28 cellular contexts compared by ENCODE assay signal in genomic region chr21:42847051-42847707, GRCh38. TPM values are rescaled to one million over a fixed set of nuclear protein-coding genes. Genes with fewer than 3 reads are reported as not detected.
A peak's percentile ranks its signal among the peaks of the same experiment; 100 is the strongest.
DNase-seq lines count a peak whose midpoint lies in the region; ATAC-seq, FAIRE-seq and TF ChIP-seq lines count a peak whose summit lies in the region.
"Had no signal": no experiment of that assay in that cellular context is flagged by ENCODE, and none has a peak within 500 bp of the region (broad histone marks: within the 10 kb centered on the region; RNA-seq: fewer than 3 reads in every experiment).

No MANE protein-coding gene starts in this region.

- no peaks in the 10 kb centered on the region for H3K9me3 Mint-ChIP-seq in activated naive CD8-positive, alpha-beta T cell treated with anti-CD3 and anti-CD28 coated beads, Interleukin-2, amount 10 ng/mL, durations not matched to agents 7 days and 5 days
- H3K9me3 Mint-ChIP-seq in activated naive CD8-positive, alpha-beta T cell treated with anti-CD3 and anti-CD28 coated beads for 36 hours: no peaks in the 10 kb centered on the region
- H3K9me3 Mint-ChIP-seq in H9: no peaks in the 10 kb centered on the region
- H3K9me3 Mint-ChIP-seq: activated naive CD4-positive, alpha-beta T cell treated with anti-CD3 and anti-CD28 coated beads for 36 hours had no signal

- no peaks in the 10 kb centered on the region for H3K9me3 ChIP-seq in H9 (ENCODE audit: control insufficient read depth, low read depth, low read length)
- no peaks in the 10 kb centered on the region for H3K9me3 ChIP-seq in H1 (ENCODE audit: insufficient read depth in 2 of 2, low read depth in 1 of 2, low read length in 1 of 2)
- H3K9me3 ChIP-seq: esophagus squamous epithelium, HAP-1, psoas muscle had no signal

- H4K20me1 ChIP-seq in H9 (ENCODE audit: control insufficient read depth, insufficient read depth, insufficient read length) (no peaks in the 10 kb centered on the region), H1 (replicated peaks in 1 of 2; ENCODE audit: control insufficient read depth in 1 of 2, insufficient read depth in 2 of 2, low read length in 2 of 2) (peaks cover 19 to 39% of the 10 kb centered on the region in 2 experiments)

- H3K4ac ChIP-seq in H9 (ENCODE audit: low read depth, low read length): no peak overlapping the region
- H3K4ac ChIP-seq in H1 (replicated peaks; ENCODE audit: insufficient read length, low read depth, low read length): no peak overlapping the region

- no peak overlapping the region for H3K4me3 ChIP-seq in H1 (ENCODE audit: extremely low read depth in 1 of 4, insufficient read depth in 2 of 4, low read depth in 3 of 4, low read length in 4 of 4)
- H3K4me3 ChIP-seq: esophagus squamous epithelium, GM12878, HAP-1, lung, psoas muscle, SK-N-MC had no signal

- H2AK5ac ChIP-seq in H9 (ENCODE audit: insufficient read length, low read length) (no peak overlapping the region), H1 (ENCODE audit: low read depth, low read length) (no peak overlapping the region)

- H3K27ac ChIP-seq in H9 (ENCODE audit: insufficient read length, low read depth, low read length): no peak overlapping the region
- no peak overlapping the region for H3K27ac ChIP-seq in H1 (ENCODE audit: low read depth, low read length)
- H3K27ac ChIP-seq: esophagus squamous epithelium, HL-60, psoas muscle, SK-N-MC had no signal

- H3K4me1 ChIP-seq in H9 (ENCODE audit: insufficient read depth, low read length): no peaks in the 10 kb centered on the region
- no peaks in the 10 kb centered on the region for H3K4me1 ChIP-seq in H1 (replicated peaks in 1 of 4; ENCODE audit: control insufficient read depth in 3 of 4, insufficient read depth in 4 of 4, low read length in 3 of 4)
- H3K4me1 ChIP-seq: HAP-1 had no signal

- H3K79me2 ChIP-seq in H9 (ENCODE audit: insufficient read depth, low read length) (peaks cover 6% of the 10 kb centered on the region), H1 (ENCODE audit: control insufficient read depth in 1 of 2, insufficient read depth in 2 of 2, low read length in 2 of 2) (peaks cover 0 to 46% of the 10 kb centered on the region in 2 experiments; a peak in 2 of 4 replicates)

- peaks cover 17% of the 10 kb centered on the region for H3K36me3 Mint-ChIP-seq in activated naive CD8-positive, alpha-beta T cell treated with anti-CD3 and anti-CD28 coated beads, Interleukin-2, amount 10 ng/mL, durations not matched to agents 7 days and 5 days
- H3K36me3 Mint-ChIP-seq in activated naive CD8-positive, alpha-beta T cell treated with anti-CD3 and anti-CD28 coated beads for 36 hours: peaks cover 49% of the 10 kb centered on the region
- peaks cover 59 to 92% (median 87%) of the 10 kb centered on the region in 3 experiments for H3K36me3 Mint-ChIP-seq in H9 (ENCODE audit: insufficient read depth in 1 of 3, low read depth in 3 of 3)

- H2BK120ac ChIP-seq in H9 (ENCODE audit: low read depth, low read length, poor library complexity, severe bottlenecking) (no peak overlapping the region), H1 (replicated peaks; ENCODE audit: low read depth, low read length) (no peak overlapping the region)

- no CpG with 5 or more reads among the region's 18 CpGs for WGBS in H9 (ENCODE audit: extremely low coverage, insufficient read length, low lambda C conversion rate)
- WGBS in H1 (ENCODE audit: extremely low coverage in 1 of 2, insufficient coverage in 1 of 2, insufficient read length in 1 of 2, insufficient replicate concordance in 2 of 2, low coverage in 1 of 2, low lambda C conversion rate in 2 of 2, missing lambda C conversion rate in 1 of 2), 2 experiments: 90% methylated on average over 18 of the region's 18 CpGs; no CpG with 5 or more reads in 1 of the 2 experiments

- peaks cover 6% of the 10 kb centered on the region for H3K4me1 Mint-ChIP-seq in activated naive CD8-positive, alpha-beta T cell treated with anti-CD3 and anti-CD28 coated beads, Interleukin-2, amount 10 ng/mL, durations not matched to agents 7 days and 5 days
- H3K4me1 Mint-ChIP-seq in activated naive CD8-positive, alpha-beta T cell treated with anti-CD3 and anti-CD28 coated beads for 36 hours: peaks cover 7% of the 10 kb centered on the region
- H3K4me1 Mint-ChIP-seq in H9: no peaks in the 10 kb centered on the region

- H3K27ac Mint-ChIP-seq in activated naive CD8-positive, alpha-beta T cell treated with anti-CD3 and anti-CD28 coated beads, Interleukin-2, amount 10 ng/mL, durations not matched to agents 7 days and 5 days: no peak overlapping the region
- H3K27ac Mint-ChIP-seq in activated naive CD8-positive, alpha-beta T cell treated with anti-CD3 and anti-CD28 coated beads for 36 hours: no peak overlapping the region
- H3K27ac Mint-ChIP-seq in H9: peak overlapping the region in 1 of 3 experiments; percentile 83; a peak in 1 of 7 replicates
- H3K27ac Mint-ChIP-seq: activated naive CD4-positive, alpha-beta T cell treated with anti-CD3 and anti-CD28 coated beads for 36 hours had no signal

- peaks cover 8% of the 10 kb centered on the region for H3K79me1 ChIP-seq in H9 (ENCODE audit: insufficient read depth, low read depth, low read length, poor library complexity, severe bottlenecking)
- peaks cover 14% of the 10 kb centered on the region; the same call in 1 of the 2 replicates for H3K79me1 ChIP-seq in H1 (ENCODE audit: low read depth, low read length)

- no peak overlapping the region for H2BK5ac ChIP-seq in H9 (ENCODE audit: insufficient read length, low read length)
- no peak overlapping the region for H2BK5ac ChIP-seq in H1 (ENCODE audit: low read depth, low read length)

- no peaks in the 10 kb centered on the region for H3K23me2 ChIP-seq in H9 (ENCODE audit: insufficient read length, low read depth, low read length, poor library complexity, severe bottlenecking)
- H3K23me2 ChIP-seq in H1 (ENCODE audit: low read depth, low read length): no peaks in the 10 kb centered on the region

- H3K4me3 Mint-ChIP-seq in activated naive CD8-positive, alpha-beta T cell treated with anti-CD3 and anti-CD28 coated beads, Interleukin-2, amount 10 ng/mL, durations not matched to agents 7 days and 5 days: no peak overlapping the region
- H3K4me3 Mint-ChIP-seq in activated naive CD8-positive, alpha-beta T cell treated with anti-CD3 and anti-CD28 coated beads for 36 hours: no peak overlapping the region
- no peak overlapping the region for H3K4me3 Mint-ChIP-seq in H9
- H3K4me3 Mint-ChIP-seq: activated naive CD4-positive, alpha-beta T cell treated with anti-CD3 and anti-CD28 coated beads for 36 hours had no signal

- POLR2A ChIA-PET in activated naive CD8-positive, alpha-beta T cell treated with anti-CD3 and anti-CD28 coated beads, Interleukin-2, amount 10 ng/mL, durations not matched to agents 7 days and 5 days (lab: Charles Lee): no interaction called here
- POLR2A ChIA-PET in H1 (lab: Charles Lee; ENCODE audit: partially characterized antibody): no interaction called here

- H4K5ac ChIP-seq in H9 (ENCODE audit: insufficient read length, low read depth, low read length) (no peak overlapping the region), H1 (ENCODE audit: insufficient read length, low read depth, low read length) (no peak overlapping the region)

- intact Hi-C loops in sciatic nerve (cut with DNase I): no loop called here

- H2BK20ac ChIP-seq in H9 (ENCODE audit: low read depth, low read length, poor library complexity, severe bottlenecking) (no peak overlapping the region), H1 (ENCODE audit: low read length) (no peak overlapping the region)

- H3K9ac ChIP-seq in H9 (ENCODE audit: extremely low read depth, insufficient read length, low read length) (no peak overlapping the region), H1 (replicated peaks in 1 of 4; ENCODE audit: extremely low read depth in 1 of 4, low read depth in 3 of 4, low read length in 3 of 4) (no peak overlapping the region; a peak in 1 of 7 replicates)

- H4K91ac ChIP-seq in H9 (ENCODE audit: insufficient read length, low read depth, low read length) (no peak overlapping the region), H1 (replicated peaks; ENCODE audit: insufficient read length, low read length) (no peak overlapping the region)

- CTCF ChIA-PET in H1 (lab: Charles Lee; ENCODE audit: partially characterized antibody): interaction anchor here (0.7 to 1.3 kb wide), 2 partner anchors 10 to 16 kb away, joined by 3 read pairs; no protein-coding TSS in a partner anchor

- no peak overlapping the region for H3K4me2 ChIP-seq in H9 (ENCODE audit: insufficient read depth, insufficient read length, low read length)
- no peak overlapping the region for H3K4me2 ChIP-seq in H1 (ENCODE audit: insufficient read depth in 1 of 2, low read depth in 2 of 2, low read length in 2 of 2)

- no peak for TF ChIP-seq CTCF in H9 (conservative IDR thresholded peaks at IDR 0.05)
- TF ChIP-seq CTCF in H1 (IDR thresholded peaks at IDR 0.05; ENCODE audit: control extremely low read depth in 1 of 3, insufficient read depth in 1 of 3, low read depth in 1 of 3, low read length in 3 of 3): no peak

- H2AFZ ChIP-seq in H9 (ENCODE audit: low read length) (no peak overlapping the region), H1 (ENCODE audit: low read length) (no peak overlapping the region)

- H3K27me3 ChIP-seq in H9 (ENCODE audit: insufficient read depth, low read length) (no peaks in the 10 kb centered on the region), H1 (replicated peaks in 1 of 4; ENCODE audit: control insufficient read depth in 3 of 4, extremely low read depth in 1 of 4, insufficient read depth in 3 of 4, low read length in 3 of 4) (no peaks in the 10 kb centered on the region)
- H3K27me3 ChIP-seq: esophagus squamous epithelium had no signal

- no peak for ATAC-seq in activated naive CD8-positive, alpha-beta T cell treated with anti-CD3 and anti-CD28 coated beads, Interleukin-2, amount 10 ng/mL, durations not matched to agents 7 days and 5 days (ENCODE audit: low read depth)
- ATAC-seq in sciatic nerve (no peak), HG02588 (IDR thresholded peaks at IDR 0.05; ENCODE audit: unreplicated experiment) (no peak)
- ATAC-seq: GM12878, psoas muscle had no signal

- H3K56ac ChIP-seq in H9 (ENCODE audit: insufficient read length, low read depth, low read length): no peak overlapping the region
- no peak overlapping the region for H3K56ac ChIP-seq in H1 (replicated peaks; ENCODE audit: insufficient read length, low read depth, low read length)

- H2BK12ac ChIP-seq in H9 (ENCODE audit: insufficient read length, low read depth, low read length): no peak overlapping the region
- H2BK12ac ChIP-seq in H1 (ENCODE audit: low read depth, low read length): no peak overlapping the region

- H3T11ph ChIP-seq in H9 (ENCODE audit: low read length): no peak overlapping the region

- H3K27me3 Mint-ChIP-seq in activated naive CD8-positive, alpha-beta T cell treated with anti-CD3 and anti-CD28 coated beads, Interleukin-2, amount 10 ng/mL, durations not matched to agents 7 days and 5 days: no peaks in the 10 kb centered on the region
- H3K27me3 Mint-ChIP-seq in activated naive CD8-positive, alpha-beta T cell treated with anti-CD3 and anti-CD28 coated beads for 36 hours: no peaks in the 10 kb centered on the region
- no peaks in the 10 kb centered on the region for H3K27me3 Mint-ChIP-seq in H9 (ENCODE audit: low read depth)

- TF ChIP-seq RAD21 in H1 (IDR thresholded peaks at IDR 0.05 in 1 of 2, conservative IDR thresholded peaks at IDR 0.05 in 1 of 2; ENCODE audit: low read depth in 2 of 2, low read length in 2 of 2): no peak

- peak; percentile 15 for DNase-seq in activated naive CD8-positive, alpha-beta T cell treated with anti-CD3 and anti-CD28 coated beads, Interleukin-2, amount 10 ng/mL, durations not matched to agents 7 days and 5 days
- DNase-seq in activated naive CD8-positive, alpha-beta T cell treated with anti-CD3 and anti-CD28 coated beads for 36 hours: no peak
- DNase-seq in H9: peak; percentile 21
- no peak for DNase-seq in H1 (ENCODE audit: low read depth in 1 of 2, low spot score in 2 of 2)
- DNase-seq in sciatic nerve (ENCODE audit: low spot score): peak; percentile 47
- no peak for DNase-seq in iPS-NIHi7 (ENCODE audit: extremely low spot score)
- no peak for DNase-seq in stimulated activated CD4-positive, alpha-beta T cell treated with anti-CD3 and anti-CD28 coated beads, Interleukin-2, amount 100 ng/mL, for 24 hours
- DNase-seq: activated CD4-positive, alpha-beta T cell treated with anti-CD3 and anti-CD28 coated beads, Interleukin-2, amount 50 U/mL, for 48 hours; activated CD4-positive, CD25-positive, alpha-beta regulatory T cell; activated naive CD4-positive, alpha-beta T cell treated with anti-CD3 and anti-CD28 coated beads for 36 hours; C1 segment of cervical spinal cord; cortex of kidney; esophagus squamous epithelium; hippocampal formation; NCI-H1694 treated with DMSO at 0.1 percent for 48 hours; NCI-H69; small intestine; stimulated activated CD4-positive, alpha-beta T cell treated with anti-CD3 and anti-CD28 coated beads, Interleukin-2, amount 100 ng/mL, for 48 hours; stimulated activated naive CD4-positive, alpha-beta T cell treated with Interleukin-2 at 50 U/mL for 16 hours; T1000 had no signal

- TF ChIP-seq EP300 in H1 (IDR thresholded peaks at IDR 0.05; ENCODE audit: borderline replicate concordance in 1 of 2, low read depth in 2 of 2, low read length in 2 of 2): no peak

- H3K36me3 ChIP-seq in H1 (ENCODE audit: control insufficient read depth in 2 of 4, insufficient read depth in 4 of 4, low read length in 3 of 4): peaks cover 29 to 63% (median 54%) of the 10 kb centered on the region in 4 experiments; a peak in 7 of 8 replicates

- no peak overlapping the region for H3K14ac ChIP-seq in H9 (ENCODE audit: insufficient read depth, low read length)
- no peak overlapping the region for H3K14ac ChIP-seq in H1 (ENCODE audit: insufficient read length)

- no peak for TF ChIP-seq POLR2A in H1 (IDR thresholded peaks at IDR 0.05; ENCODE audit: control extremely low read depth in 1 of 2, low read depth in 2 of 2, low read length in 2 of 2)

- no peak overlapping the region for H4K8ac ChIP-seq in H9 (replicated peaks; ENCODE audit: insufficient read length, low read depth, low read length)
- H4K8ac ChIP-seq in H1 (ENCODE audit: extremely low read depth, insufficient read depth, low read length): no peak overlapping the region

- H3K18ac ChIP-seq in H9 (ENCODE audit: insufficient read length, low read depth, low read length) (no peak overlapping the region), H1 (ENCODE audit: extremely low read depth, low read length) (no peak overlapping the region)

- no peak overlapping the region for H2BK15ac ChIP-seq in H9 (ENCODE audit: low read depth, low read length)
- no peak overlapping the region for H2BK15ac ChIP-seq in H1 (ENCODE audit: low read length)

- no peak for FAIRE-seq in H1 (lab: Jason Lieb, UNC)
- FAIRE-seq: frontal cortex, GM12878, small intestine had no signal

- H3K23ac ChIP-seq in H9 (ENCODE audit: insufficient read length, low read depth, low read length) (no peak overlapping the region), H1 (ENCODE audit: insufficient read length) (no peak overlapping the region)

RNA-seq across cellular contexts. Expression of gene WDR4, which starts 32.2 kb away (rescaled TPM):
- 10 to 100 TPM; 27.2 to 28.5 TPM for total RNA-seq in activated naive CD8-positive, alpha-beta T cell treated with anti-CD3 and anti-CD28 coated beads, Interleukin-2, amount 10 ng/mL, durations not matched to agents 7 days and 5 days
- 10 to 100 TPM; 54.0 to 56.7 TPM for total RNA-seq in activated naive CD8-positive, alpha-beta T cell treated with anti-CD3 and anti-CD28 coated beads for 36 hours
- total RNA-seq in H9 (2021) (53.0 and 54.4 TPM in 2 replicates), sciatic nerve (13.0 TPM)
- total RNA-seq in H1 (2021; fragmentation: NEBNext Ultra II Directional; extraction: Animal tissue kit (Norgen Biotek cat#: 25700)): 43.1 and 47.8 TPM in 2 replicates
- 28.9 and 45.5 TPM in 2 replicates for polyA plus RNA-seq in H1 (2011; rRNA removed)
- polyA plus RNA-seq in H1 (2011; cell fraction: cytosol; rRNA removed): 35.0 TPM
- 77.6 TPM for polyA plus RNA-seq in H1 (2011; cell fraction: nucleus; rRNA removed)
- 25.0 to 41.3 TPM (median 37.5 TPM) in 4 replicates for polyA plus RNA-seq in H1 (2012, experiment 1 of 2)
- 25.2 TPM for polyA plus RNA-seq in H1 (2012, experiment 2 of 2)
- polyA plus RNA-seq in H1 (2013, experiment 1 of 2): 19.7 TPM
- 20.5 TPM for polyA plus RNA-seq in H1 (2013, experiment 2 of 2)
- 47.7 and 48.4 TPM in 2 replicates for polyA minus RNA-seq in H1 (2011; rRNA and poly(A)+ RNA removed)
- 20.1 TPM for polyA minus RNA-seq in H1 (2011; cell fraction: cytosol; rRNA and poly(A)+ RNA removed)
- polyA minus RNA-seq in H1 (2011; cell fraction: nucleus; rRNA and poly(A)+ RNA removed): 70.6 TPM

RNA-seq across cellular contexts. Expression of gene NDUFV3, which starts 45.9 kb away (rescaled TPM):
- total RNA-seq in activated naive CD8-positive, alpha-beta T cell treated with anti-CD3 and anti-CD28 coated beads, Interleukin-2, amount 10 ng/mL, durations not matched to agents 7 days and 5 days: 10 to 100 TPM; 27.1 to 30.5 TPM
- 10 to 100 TPM; 34.2 to 34.3 TPM for total RNA-seq in activated naive CD8-positive, alpha-beta T cell treated with anti-CD3 and anti-CD28 coated beads for 36 hours
- total RNA-seq in H9 (2021) (32.6 and 35.6 TPM in 2 replicates), sciatic nerve (43.8 TPM)
- total RNA-seq in H1 (2021; fragmentation: NEBNext Ultra II Directional; extraction: Animal tissue kit (Norgen Biotek cat#: 25700)): 44.4 and 47.1 TPM in 2 replicates
- 17.0 and 18.2 TPM in 2 replicates for polyA plus RNA-seq in H1 (2011; rRNA removed)
- 23.3 TPM for polyA plus RNA-seq in H1 (2011; cell fraction: cytosol; rRNA removed)
- 23.3 TPM for polyA plus RNA-seq in H1 (2011; cell fraction: nucleus; rRNA removed)
- polyA plus RNA-seq in H1 (2012, experiment 1 of 2): 27.5 to 34.5 TPM (median 31.8 TPM) in 4 replicates
- polyA plus RNA-seq in H1 (2012, experiment 2 of 2): 22.5 TPM
- polyA plus RNA-seq in H1 (2013, experiment 1 of 2): 40.8 TPM
- 37.8 TPM for polyA plus RNA-seq in H1 (2013, experiment 2 of 2)
- polyA minus RNA-seq in H1 (2011; rRNA and poly(A)+ RNA removed): 12.9 and 14.9 TPM in 2 replicates
- 19.4 TPM for polyA minus RNA-seq in H1 (2011; cell fraction: cytosol; rRNA and poly(A)+ RNA removed)
- 12.8 TPM for polyA minus RNA-seq in H1 (2011; cell fraction: nucleus; rRNA and poly(A)+ RNA removed)

Comparison
In these comparisons a context has a peak if more than half of its experiments do, and no peak if none do; other contexts are left out.
1. DNase-seq: peak in activated naive CD8-positive, alpha-beta T cell treated with anti-CD3 and anti-CD28 coated beads, Interleukin-2, amount 10 ng/mL, durations not matched to agents 7 days and 5 days (single experiment), H9 (single experiment) and sciatic nerve (single experiment); none in activated naive CD8-positive, alpha-beta T cell treated with anti-CD3 and anti-CD28 coated beads for 36 hours (single experiment), H1 (0 of 2), iPS-NIHi7 (single experiment) and stimulated activated CD4-positive, alpha-beta T cell treated with anti-CD3 and anti-CD28 coated beads, Interleukin-2, amount 100 ng/mL, for 24 hours (0 of 2).